22 cellular contexts compared by ENCODE assay signal in the genomic region with DNA sequence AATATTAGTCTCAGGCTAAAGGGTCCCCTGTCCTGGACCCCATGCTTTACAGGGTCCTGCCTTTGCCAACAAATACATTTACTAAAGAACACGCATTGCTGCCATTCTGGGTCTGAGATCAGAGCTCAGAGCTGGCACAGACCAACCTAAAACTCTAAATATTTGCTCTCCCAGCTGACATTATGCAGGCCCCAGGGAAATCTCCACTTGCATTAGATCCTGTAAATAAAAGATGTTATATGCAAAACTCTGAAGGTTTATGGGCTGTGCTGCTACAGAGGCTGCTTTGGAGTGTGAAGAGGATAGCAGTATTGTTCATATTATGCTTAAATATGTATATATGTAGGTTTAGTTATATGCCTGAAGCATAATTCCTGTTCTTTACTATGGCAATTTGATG. TPM values are rescaled to one million over a fixed set of nuclear protein-coding genes. Genes with fewer than 3 reads are reported as not detected.
A peak's percentile ranks its signal among the peaks of the same experiment; 100 is the strongest.
DNase-seq lines count a peak whose midpoint lies in the region; ATAC-seq and TF ChIP-seq lines count a peak whose summit lies in the region.
"Had no signal": no experiment of that assay in that cellular context is flagged by ENCODE, and none has a peak within 500 bp of the region (broad histone marks: within the 10 kb centered on the region; RNA-seq: fewer than 3 reads in every experiment).

No MANE protein-coding gene starts in this region.

- H3K9me3 ChIP-seq in muscle layer of colon (ENCODE audit: low read length) (no peaks in the 10 kb centered on the region), smooth muscle cell (replicated peaks; ENCODE audit: low read depth) (no peaks in the 10 kb centered on the region)

- no peak overlapping the region for H3K4me3 Mint-ChIP-seq in effector memory CD8-positive, alpha-beta T cell
- H3K4me3 Mint-ChIP-seq: CD4-positive, alpha-beta memory T cell had no signal

- H4K20me1 ChIP-seq in smooth muscle cell (ENCODE audit: low read depth): no peaks in the 10 kb centered on the region

- peaks cover 29% of the 10 kb centered on the region for H3K4me1 ChIP-seq in muscle layer of colon (ENCODE audit: insufficient read depth, low read length)
- H3K4me1 ChIP-seq in smooth muscle cell (ENCODE audit: low read depth): peaks cover 8% of the 10 kb centered on the region

- H3K4me1 Mint-ChIP-seq in effector memory CD8-positive, alpha-beta T cell (ENCODE audit: low read depth in 2 of 2): no peaks in the 10 kb centered on the region
- H3K4me1 Mint-ChIP-seq: CD4-positive, alpha-beta memory T cell had no signal

- no peak for ATAC-seq in effector memory CD8-positive, alpha-beta T cell (replicated peaks)
- ATAC-seq in GM18873 (IDR thresholded peaks at IDR 0.05; ENCODE audit: low FRiP score, unreplicated experiment): no peak

- no peaks in the 10 kb centered on the region for H3K36me3 ChIP-seq in muscle layer of colon (ENCODE audit: insufficient read depth, low read length)
- H3K36me3 ChIP-seq in smooth muscle cell (ENCODE audit: low read depth): no peaks in the 10 kb centered on the region

- peak overlapping the region; percentile 35 for H3K27ac ChIP-seq in muscle layer of colon (ENCODE audit: low read depth, low read length)
- H3K27ac ChIP-seq in smooth muscle cell (ENCODE audit: low read depth): no peak overlapping the region
- H3K27ac ChIP-seq: GM23248 had no signal

- no peaks in the 10 kb centered on the region for H3K9me3 Mint-ChIP-seq in effector memory CD8-positive, alpha-beta T cell

- DNase-seq in NCI-H526 treated with DMSO at 0.1 percent for 48 hours (lab: John Stamatoyannopoulos, UW) (peak; percentile 79), smooth muscle cell (lab: John Stamatoyannopoulos, UW; ENCODE audit: unreplicated experiment) (no peak)
- DNase-seq in effector memory CD8-positive, alpha-beta T cell: no peak
- no peak for DNase-seq in stimulated activated naive CD4-positive, alpha-beta T cell (lab: John Stamatoyannopoulos, UW)
- DNase-seq: C1 segment of cervical spinal cord; Calu3; CD4-positive, alpha-beta memory T cell; COR-L47; DMS53; DMS79 treated with DMSO at 0.1 percent for 48 hours; GF-D8; GM23248; H7; HCEC 1CT had no signal

- H3K9ac ChIP-seq in muscle layer of colon (ENCODE audit: low read length) (no peak overlapping the region), smooth muscle cell (ENCODE audit: low read depth) (no peak overlapping the region)
- H3K9ac ChIP-seq: GM23248 had no signal

- TF ChIP-seq CTCF in smooth muscle cell (IDR thresholded peaks at IDR 0.05; ENCODE audit: borderline replicate concordance, insufficient read depth, poor library complexity, severe bottlenecking): no peak

- H3K79me2 ChIP-seq in smooth muscle cell (ENCODE audit: low read depth): no peaks in the 10 kb centered on the region

- H3K36me3 Mint-ChIP-seq in effector memory CD8-positive, alpha-beta T cell (ENCODE audit: insufficient read depth): no peaks in the 10 kb centered on the region
- H3K36me3 Mint-ChIP-seq: CD4-positive, alpha-beta memory T cell had no signal

- peaks cover 20 to 53% of the 10 kb centered on the region in 2 donors for H3K27me3 Mint-ChIP-seq in effector memory CD8-positive, alpha-beta T cell

- H3K4me2 ChIP-seq in smooth muscle cell: peak overlapping the region; percentile 14

- H3K27me3 ChIP-seq in muscle layer of colon (ENCODE audit: control insufficient read depth in 1 of 2, insufficient read depth in 2 of 2, low read length in 2 of 2): no peaks in the 10 kb centered on the region
- H3K27me3 ChIP-seq in smooth muscle cell (ENCODE audit: low read depth): no peaks in the 10 kb centered on the region

- H3K4me3 ChIP-seq in muscle layer of colon (ENCODE audit: low read depth in 1 of 2, low read length in 2 of 2) (no peak overlapping the region), smooth muscle cell (no peak overlapping the region)
- H3K4me3 ChIP-seq: GM23248 had no signal

- H3F3A ChIP-seq in smooth muscle cell (ENCODE audit: low read depth): no peaks in the 10 kb centered on the region

- peak overlapping the region; percentile 4 for H2AFZ ChIP-seq in smooth muscle cell (ENCODE audit: low read depth)
- H2AFZ ChIP-seq: GM23248 had no signal

- no peak overlapping the region for H3K27ac Mint-ChIP-seq in effector memory CD8-positive, alpha-beta T cell
- H3K27ac Mint-ChIP-seq: CD4-positive, alpha-beta memory T cell had no signal

- WGBS in smooth muscle cell (ENCODE audit: low lambda C conversion rate): 89% methylated on average over 1 of the region's 1 CpG

RNA-seq across cellular contexts. Expression of gene RANBP3L, which starts 35.9 kb away (rescaled TPM):
- total RNA-seq in smooth muscle cell: 0.40 and 5.6 TPM in 2 replicates
- 0.38 TPM in 1 of 2 replicates, not detected in the other for polyA plus RNA-seq in smooth muscle cell
- total RNA-seq: A172; A673; Calu3; CD4-positive, alpha-beta memory T cell; Daoy; G401; GM23248; H1; H7 had no signal
- polyA plus RNA-seq: BJ; CD4-positive, alpha-beta memory T cell; GM23248; H1 had no signal
